Comparison of ENCODE assay signal across 1 cellular context in genomic region chr19:38699027-38699346, GRCh38.
A peak's percentile ranks its signal among the peaks of the same experiment; 100 is the strongest.
TF ChIP-seq lines count a peak whose summit lies in the region.

No MANE protein-coding gene starts in this region.

TF ChIP-seq in K562, 482 proteins besides CTCF, POLR2A, EP300 and RAD21:
- no peak for TF ChIP-seq HMG20A (CRISPR knock-in tag; conservative IDR thresholded peaks at IDR 0.05)
- TF ChIP-seq RBM22 (IDR thresholded peaks at IDR 0.05; ENCODE audit: low read depth, low read length, poor library complexity, severe bottlenecking), result peak; percentile 46
- no peak for TF ChIP-seq BRD4 (IDR thresholded peaks at IDR 0.05)
